ENCODE assay signal across 28 cellular contexts in genomic region chr1:20474333-20474975, GRCh38. TPM values are rescaled to one million over a fixed set of nuclear protein-coding genes. Genes with fewer than 3 reads are reported as not detected.
A peak's percentile ranks its signal among the peaks of the same experiment; 100 is the strongest.
DNase-seq lines count a peak whose midpoint lies in the region; ATAC-seq and TF ChIP-seq lines count a peak whose summit lies in the region.
"Had no signal": no experiment of that assay in that cellular context is flagged by ENCODE, and none has a peak within 500 bp of the region (broad histone marks: within the 10 kb centered on the region; RNA-seq: fewer than 3 reads in every experiment).

No MANE protein-coding gene starts in this region.

- H3K36me3 ChIP-seq in RWPE2 (ENCODE audit: low read depth) = no peaks in the 10 kb centered on the region
- H3K36me3 ChIP-seq: ascending aorta, cardiac muscle cell, gastroesophageal sphincter, HAP-1, neutrophil, upper lobe of right lung had no signal

- no peaks in the 10 kb centered on the region for H3K9me3 ChIP-seq in RWPE2 (ENCODE audit: severe bottlenecking)
- H3K9me3 ChIP-seq: ascending aorta, gastroesophageal sphincter, HAP-1, neutrophil, upper lobe of right lung had no signal

- no peak overlapping the region for H3K27ac ChIP-seq in RWPE2 (ENCODE audit: poor library complexity, severe bottlenecking)
- H3K27ac ChIP-seq: ascending aorta, cardiac muscle cell, gastroesophageal sphincter, neutrophil, upper lobe of right lung, VCaP had no signal

- TF ChIP-seq CTCF in RWPE2 (IDR thresholded peaks at IDR 0.05; ENCODE audit: poor library complexity, severe bottlenecking) = no peak
- TF ChIP-seq CTCF in fibroblast of mammary gland (conservative IDR thresholded peaks at IDR 0.05; ENCODE audit: control insufficient read depth, insufficient read depth, low read depth, low read length) = no peak
- no peak for TF ChIP-seq CTCF in neural crest cell (conservative IDR thresholded peaks at IDR 0.05)
- TF ChIP-seq CTCF in type B pancreatic cell (conservative IDR thresholded peaks at IDR 0.05) = no peak

- H3K36me3 Mint-ChIP-seq in neural crest cell (ENCODE audit: low read depth) (no peaks in the 10 kb centered on the region), type B pancreatic cell (no peaks in the 10 kb centered on the region)
- H3K36me3 Mint-ChIP-seq: activated naive CD8-positive, alpha-beta T cell treated with anti-CD3 and anti-CD28 coated beads, Interleukin-2, amount 10 ng/mL, durations not matched to agents 7 days and 5 days; CD14-positive monocyte; stimulated activated memory B cell treated with anti-CD40 and anti-IgM and Interleukin-4, amounts not matched to agents 10 μg/mL and 1 μg/mL and 100 μg/mL, for 72 hours had no signal

- peaks cover 9% of the 10 kb centered on the region for H3K27me3 Mint-ChIP-seq in neural crest cell (ENCODE audit: low read depth)
- H3K27me3 Mint-ChIP-seq in type B pancreatic cell = peaks cover 43% of the 10 kb centered on the region
- peaks cover 92% of the 10 kb centered on the region for H3K27me3 Mint-ChIP-seq in stimulated activated naive CD8-positive, alpha-beta T cell treated with anti-CD3 and anti-CD28 coated beads, Interleukin-15, amount 100 ng/mL, for 72 hours

- ATAC-seq in RWPE2 (ENCODE audit: low read depth) = peak; percentile 61
- no peak for ATAC-seq in stimulated activated naive CD8-positive, alpha-beta T cell treated with anti-CD3 and anti-CD28 coated beads, Interleukin-15, amount 100 ng/mL, for 72 hours
- ATAC-seq in HG02610 (IDR thresholded peaks at IDR 0.05; ENCODE audit: unreplicated experiment) = no peak
- ATAC-seq: esophagus mucosa; gastroesophageal sphincter; left lobe of liver; stimulated activated memory B cell treated with anti-CD40 and anti-IgM and Interleukin-4, amounts not matched to agents 10 μg/mL and 1 μg/mL and 100 μg/mL, for 72 hours; upper lobe of right lung had no signal

- H3K9me3 Mint-ChIP-seq in neural crest cell (no peaks in the 10 kb centered on the region), type B pancreatic cell (no peaks in the 10 kb centered on the region)
- no peaks in the 10 kb centered on the region for H3K9me3 Mint-ChIP-seq in stimulated activated naive CD8-positive, alpha-beta T cell treated with anti-CD3 and anti-CD28 coated beads, Interleukin-15, amount 100 ng/mL, for 72 hours
- H3K9me3 Mint-ChIP-seq: activated naive CD8-positive, alpha-beta T cell treated with anti-CD3 and anti-CD28 coated beads, Interleukin-2, amount 10 ng/mL, durations not matched to agents 7 days and 5 days had no signal

- no peaks in the 10 kb centered on the region for H3K27me3 ChIP-seq in RWPE2 (ENCODE audit: insufficient read depth, poor library complexity, severe bottlenecking)

- DNase-seq in RWPE2 (ENCODE audit: low spot score) = no peak
- peak; percentile 56 for DNase-seq in fibroblast of mammary gland (ENCODE audit: low read depth)
- DNase-seq in neural crest cell (ENCODE audit: low read depth, low spot score) = no peak
- no peak for DNase-seq in type B pancreatic cell (ENCODE audit: extremely low spot score, unreplicated experiment)
- DNase-seq in middle frontal gyrus (ENCODE audit: extremely low spot score, low spot score) = no peak
- no peak for DNase-seq in stimulated activated naive CD8-positive, alpha-beta T cell treated with anti-CD3 and anti-CD28 coated beads, Interleukin-15, amount 100 ng/mL, for 72 hours
- DNase-seq: activated CD4-positive, alpha-beta T cell treated with anti-CD3 and anti-CD28 coated beads for 48 hours; activated effector memory CD4-positive, alpha-beta T cell treated with anti-CD3 and anti-CD28 coated beads, Interleukin-2, amount 50 U/mL, for 16 hours; activated naive CD8-positive, alpha-beta T cell treated with anti-CD3 and anti-CD28 coated beads, Interleukin-2, amount 10 ng/mL, durations not matched to agents 7 days and 5 days; DMS79 treated with DMSO at 0.1 percent for 48 hours; GF-D8; NCI-H1436; NCI-H2081; NCI-H2227 treated with DMSO at 0.1 percent for 48 hours; NCI-H526 treated with DMSO at 0.1 percent for 48 hours; SHP77 treated with DMSO at 0.1 percent for 48 hours; upper lobe of right lung had no signal

- H3K4me1 Mint-ChIP-seq in neural crest cell (peaks cover 38% of the 10 kb centered on the region), type B pancreatic cell (ENCODE audit: unreplicated experiment) (peaks cover 22% of the 10 kb centered on the region)
- H3K4me1 Mint-ChIP-seq in stimulated activated naive CD8-positive, alpha-beta T cell treated with anti-CD3 and anti-CD28 coated beads, Interleukin-15, amount 100 ng/mL, for 72 hours = peaks cover 10% of the 10 kb centered on the region

- peak overlapping the region; percentile 27 for H3K27ac Mint-ChIP-seq in neural crest cell (ENCODE audit: unreplicated experiment)
- no peak overlapping the region for H3K27ac Mint-ChIP-seq in type B pancreatic cell
- H3K27ac Mint-ChIP-seq in stimulated activated naive CD8-positive, alpha-beta T cell treated with anti-CD3 and anti-CD28 coated beads, Interleukin-15, amount 100 ng/mL, for 72 hours = no peak overlapping the region
- H3K27ac Mint-ChIP-seq: activated naive CD8-positive, alpha-beta T cell treated with anti-CD3 and anti-CD28 coated beads, Interleukin-2, amount 10 ng/mL, durations not matched to agents 7 days and 5 days; stimulated activated memory B cell treated with anti-CD40 and anti-IgM and Interleukin-4, amounts not matched to agents 10 μg/mL and 1 μg/mL and 100 μg/mL, for 72 hours had no signal

- H3K4me1 ChIP-seq in RWPE2 (ENCODE audit: insufficient read depth, poor library complexity, severe bottlenecking) = peaks cover 14% of the 10 kb centered on the region
- H3K4me1 ChIP-seq: ascending aorta had no signal

- H3K4me3 ChIP-seq in RWPE2 (ENCODE audit: severe bottlenecking) = no peak overlapping the region
- no peak overlapping the region for H3K4me3 ChIP-seq in fibroblast of mammary gland (ENCODE audit: control insufficient read depth, low read depth, low read length)
- H3K4me3 ChIP-seq: ascending aorta, cardiac muscle cell, gastroesophageal sphincter, HAP-1, upper lobe of right lung had no signal

- peak overlapping the region; percentile 28 for H3K4me3 Mint-ChIP-seq in neural crest cell
- peak overlapping the region; percentile 31 for H3K4me3 Mint-ChIP-seq in type B pancreatic cell
- no peak overlapping the region for H3K4me3 Mint-ChIP-seq in stimulated activated naive CD8-positive, alpha-beta T cell treated with anti-CD3 and anti-CD28 coated beads, Interleukin-15, amount 100 ng/mL, for 72 hours
- H3K4me3 Mint-ChIP-seq: activated naive CD8-positive, alpha-beta T cell treated with anti-CD3 and anti-CD28 coated beads, Interleukin-2, amount 10 ng/mL, durations not matched to agents 7 days and 5 days; stimulated activated memory B cell treated with anti-CD40 and anti-IgM and Interleukin-4, amounts not matched to agents 10 μg/mL and 1 μg/mL and 100 μg/mL, for 72 hours had no signal

RNA-seq across cellular contexts. Expression of gene CAMK2N1, which starts 11.6 kb away (rescaled TPM):
- total RNA-seq in neural crest cell (31.4 and 34.7 TPM in 2 replicates), type B pancreatic cell (ENCODE audit: low replicate concordance) (28.9 and 43.0 TPM in 2 replicates)

RNA-seq across cellular contexts. Expression of gene MUL1, which starts 33.5 kb away (rescaled TPM):
- total RNA-seq in neural crest cell (26.5 and 27.6 TPM in 2 replicates), type B pancreatic cell (ENCODE audit: low replicate concordance) (31.1 and 38.4 TPM in 2 replicates)

Comparison
In these comparisons a context has a peak if more than half of its experiments do, and no peak if none do; other contexts are left out.
1. H3K4me3 Mint-ChIP-seq: peak in neural crest cell (single experiment) and type B pancreatic cell (single experiment); none in stimulated activated naive CD8-positive, alpha-beta T cell treated with anti-CD3 and anti-CD28 coated beads, Interleukin-15, amount 100 ng/mL, for 72 hours (0 of 2).